In the genomic region with DNA sequence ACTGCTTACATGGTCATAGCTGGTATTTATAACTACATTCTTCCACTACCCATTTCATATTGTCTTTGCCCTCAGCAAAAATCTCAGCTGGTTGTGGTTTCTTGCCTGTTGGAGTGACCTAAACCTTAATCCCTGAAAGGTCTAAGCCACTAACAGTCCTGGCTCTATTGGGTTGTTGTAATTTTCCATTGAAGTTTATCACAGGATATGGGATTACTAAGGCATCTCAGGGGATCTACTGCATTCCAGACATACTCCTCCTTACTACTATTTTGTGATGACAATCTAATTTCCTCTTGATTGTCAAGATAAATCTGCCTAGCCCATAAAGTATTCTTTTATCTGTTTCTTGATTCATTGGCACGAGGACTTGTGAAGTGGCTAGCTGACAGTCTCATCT, we compare ENCODE assay signal across 18 cellular contexts. TPM values are rescaled to one million over a fixed set of nuclear protein-coding genes. Genes with fewer than 3 reads are reported as not detected.
DNase-seq lines count a peak whose midpoint lies in the region; ATAC-seq and TF ChIP-seq lines count a peak whose summit lies in the region.
"Had no signal": no experiment of that assay in that cellular context is flagged by ENCODE, and none has a peak within 500 bp of the region (broad histone marks: within the 10 kb centered on the region; RNA-seq: fewer than 3 reads in every experiment).

No MANE protein-coding gene starts in this region.

- no peak overlapping the region for H3K4me2 ChIP-seq in mesendoderm (ENCODE audit: low read length)

- no peaks in the 10 kb centered on the region for H3K79me1 ChIP-seq in mesendoderm (ENCODE audit: low read length)

- no peaks in the 10 kb centered on the region for H3K9me3 ChIP-seq in gastrocnemius medialis
- H3K9me3 ChIP-seq: Caco-2, thyroid gland had no signal

- ATAC-seq in GM21737 (IDR thresholded peaks at IDR 0.05; ENCODE audit: unreplicated experiment) (no peak), HG03442 (IDR thresholded peaks at IDR 0.05; ENCODE audit: unreplicated experiment) (no peak), gastrocnemius medialis (no peak)
- ATAC-seq: K562, sciatic nerve had no signal

- TF ChIP-seq POLR2A in gastrocnemius medialis (IDR thresholded peaks at IDR 0.05) = no peak

- DNase-seq in AG10803 (ENCODE audit: low read depth) = peak; percentile 82
- peak; percentile 93 for DNase-seq in LHCN-M2 (ENCODE audit: low read depth)
- DNase-seq in cardiac fibroblast (ENCODE audit: low read depth in 2 of 2) = peak; percentile 23 to 62
- peak; percentile 78 for DNase-seq in mesendoderm
- DNase-seq in DMS 273 (lab: John Stamatoyannopoulos, UW; ENCODE audit: unreplicated experiment) = no peak
- no peak for DNase-seq in gastrocnemius medialis
- DNase-seq: activated CD4-positive, alpha-beta T cell treated with anti-CD3 and anti-CD28 coated beads, Interleukin-2, amount 50 U/mL, for 4 hours; activated T-cell treated with anti-CD3 and anti-CD28 coated beads, Interleukin-2, amount 50 U/mL, for 48 hours; Caco-2; NCI-H1417 treated with DMSO at 0.1 percent for 48 hours; NCI-H2227 treated with DMSO at 0.1 percent for 48 hours; nephron progenitor cell; stimulated activated CD4-positive, alpha-beta T cell treated with anti-CD3 and anti-CD28 coated beads, Interleukin-4, amount 100 ng/mL, for 24 hours; thyroid gland had no signal

- no peak overlapping the region for H2BK120ac ChIP-seq in mesendoderm (ENCODE audit: low read depth, low read length)

- H3K4me1 ChIP-seq in mesendoderm (ENCODE audit: control insufficient read depth, low read depth, low read length) (no peaks in the 10 kb centered on the region), gastrocnemius medialis (no peaks in the 10 kb centered on the region)
- H3K4me1 ChIP-seq: thyroid gland had no signal

- WGBS in mesendoderm (ENCODE audit: extremely low coverage, insufficient coverage, low lambda C conversion rate) = no CpG with 5 or more reads among the region's 1 CpG

- no peak overlapping the region for H2BK15ac ChIP-seq in mesendoderm (replicated peaks; ENCODE audit: low read depth)

- H2BK5ac ChIP-seq in mesendoderm (ENCODE audit: low read length) = no peak overlapping the region

- H4K5ac ChIP-seq in mesendoderm (ENCODE audit: low read length) = no peak overlapping the region

- no peaks in the 10 kb centered on the region for H3K79me2 ChIP-seq in mesendoderm (ENCODE audit: control insufficient read depth, insufficient read depth, low read length)

- intact Hi-C loops in gastrocnemius medialis (cut with DNase I; ENCODE audit: low total_unique reads) = no loop called here

- H3K9ac ChIP-seq in mesendoderm (ENCODE audit: low read length) = no peak overlapping the region

- no peak overlapping the region for H3K4ac ChIP-seq in mesendoderm (ENCODE audit: low read depth, low read length)

- in situ Hi-C loops in gastrocnemius medialis (cut with MboI; ENCODE audit: low sequenced_read_pairs in 4 of 4) = loop anchor here in 1 of 4 donors (25.0 kb wide), 1 partner anchor 932 kb away; the partner anchor contains the start of gene PAPSS1

- no peak overlapping the region for H3K18ac ChIP-seq in mesendoderm (ENCODE audit: low read length)

- no peak overlapping the region for H3K27ac ChIP-seq in mesendoderm (ENCODE audit: low read depth, low read length)
- H3K27ac ChIP-seq in gastrocnemius medialis = no peak overlapping the region
- H3K27ac ChIP-seq: thyroid gland had no signal

- H3K4me3 ChIP-seq in AG10803 (ENCODE audit: low read length) (no peak overlapping the region), cardiac fibroblast (replicated peaks in 1 of 2; ENCODE audit: low read depth in 2 of 2, low read length in 2 of 2) (no peak overlapping the region), mesendoderm (ENCODE audit: low read length) (no peak overlapping the region), gastrocnemius medialis (no peak overlapping the region)
- H3K4me3 ChIP-seq: K562, thyroid gland had no signal

- H3K56ac ChIP-seq in mesendoderm (ENCODE audit: low read length) = no peak overlapping the region

- no peak overlapping the region for H4K8ac ChIP-seq in mesendoderm (ENCODE audit: low read depth, low read length)

- H2AK5ac ChIP-seq in mesendoderm (ENCODE audit: low read length) = no peak overlapping the region

- no peaks in the 10 kb centered on the region for H3K36me3 ChIP-seq in mesendoderm (ENCODE audit: control insufficient read depth, insufficient read depth, low read length)
- H3K36me3 ChIP-seq in gastrocnemius medialis = no peaks in the 10 kb centered on the region
- H3K36me3 ChIP-seq: thyroid gland had no signal

- no peak for TF ChIP-seq CTCF in AG10803 (conservative IDR thresholded peaks at IDR 0.05; ENCODE audit: low read length)
- no peak for TF ChIP-seq CTCF in cardiac fibroblast (IDR thresholded peaks at IDR 0.05; ENCODE audit: low read depth, low read length)
- no peak for TF ChIP-seq CTCF in gastrocnemius medialis (IDR thresholded peaks at IDR 0.05 in 4 of 5, conservative IDR thresholded peaks at IDR 0.05 in 1 of 5)

- no peak overlapping the region for H3K23ac ChIP-seq in mesendoderm (ENCODE audit: low read length)

- no peaks in the 10 kb centered on the region for H3K27me3 ChIP-seq in mesendoderm (ENCODE audit: insufficient read depth, low read length, poor library complexity)
- H3K27me3 ChIP-seq in gastrocnemius medialis = no peaks in the 10 kb centered on the region
- H3K27me3 ChIP-seq: thyroid gland had no signal

RNA-seq across cellular contexts. Expression of gene OSTC, which starts 6.2 kb away (rescaled TPM):
- total RNA-seq in LHCN-M2 (2014; rRNA removed) (179 and 240 TPM in 2 replicates), gastrocnemius medialis (10 to 100 TPM; 15.5 to 25.0 (median 23.2) TPM)
- polyA plus RNA-seq in LHCN-M2 (2012) = 180 TPM
- polyA plus RNA-seq in mesendoderm (2013, experiment 1 of 2) = 276 TPM
- polyA plus RNA-seq in mesendoderm (2013, experiment 2 of 2) = 272 TPM

RNA-seq across cellular contexts. Expression of gene RPL34, which starts 23.9 kb away (rescaled TPM):
- 477 and 561 TPM in 2 replicates for total RNA-seq in LHCN-M2 (2014; rRNA removed)
- 1,870 TPM for polyA plus RNA-seq in LHCN-M2 (2012)
- 2,569 TPM for polyA plus RNA-seq in mesendoderm (2013, experiment 1 of 2)
- polyA plus RNA-seq in mesendoderm (2013, experiment 2 of 2) = 2,565 TPM
- total RNA-seq in gastrocnemius medialis = 100 to 1,000 TPM; 419 to 608 (median 540) TPM

Comparison
In these comparisons a context has a peak if more than half of its experiments do, and no peak if none do; other contexts are left out.
1. DNase-seq: peak in AG10803 (single experiment), LHCN-M2 (single experiment), cardiac fibroblast (2 of 2) and mesendoderm (single experiment); none in DMS 273 (single experiment) and gastrocnemius medialis (0 of 2).